Comparison of ENCODE assay signal across 13 cellular contexts in genomic region chr19:42200116-42200740, GRCh38. TPM values are rescaled to one million over a fixed set of nuclear protein-coding genes. Genes with fewer than 3 reads are reported as not detected.
DNase-seq lines count a peak whose midpoint lies in the region; ATAC-seq and TF ChIP-seq lines count a peak whose summit lies in the region.
"Had no signal": no experiment of that assay in that cellular context is flagged by ENCODE, and none has a peak within 500 bp of the region (broad histone marks: within the 10 kb centered on the region; RNA-seq: fewer than 3 reads in every experiment).

No MANE protein-coding gene starts in this region.

- H3K36me3 ChIP-seq in esophagus squamous epithelium (peaks cover 17 to 90% (median 23%) of the 10 kb centered on the region in 3 donors), tibial nerve (peaks cover 0 to 90% (median 11%) of the 10 kb centered on the region in 3 donors)

- peak overlapping the region; percentile 70 to 84 (median 78) for H3K27ac ChIP-seq in esophagus squamous epithelium
- peak overlapping the region in 3 of 4 donors; percentile 54 to 78 (median 57) for H3K27ac ChIP-seq in tibial nerve
- H3K27ac ChIP-seq in right cardiac atrium (ENCODE audit: low read length) = no peak overlapping the region
- H3K27ac ChIP-seq: parathyroid adenoma, SK-N-MC had no signal

- peaks cover 91% of the 10 kb centered on the region for H3K36me3 Mint-ChIP-seq in activated T-cell treated with anti-CD3 and anti-CD28 coated beads, Interleukin-2, amount 50 U/mL, for 24 hours (ENCODE audit: low read depth)
- H3K36me3 Mint-ChIP-seq in T-cell = peaks cover 49% of the 10 kb centered on the region

- 86 to 94% methylated on average over 3 to 4 of the region's 7 CpGs for WGBS in esophagus squamous epithelium, 2 donors
- 82 to 86% methylated on average over 6 to 7 of the region's 7 CpGs for whole genome bisulfite sequencing in tibial nerve, 2 donors
- WGBS in right cardiac atrium = 75% methylated on average over 7 of the region's 7 CpGs

- H3K4me1 ChIP-seq in esophagus squamous epithelium (peaks cover 31 to 63% (median 36%) of the 10 kb centered on the region in 3 donors), tibial nerve (peaks cover 0 to 24% (median 5%) of the 10 kb centered on the region in 4 donors), right cardiac atrium (ENCODE audit: control insufficient read depth, insufficient read depth, low read length) (peaks cover 4% of the 10 kb centered on the region)

- TF ChIP-seq POLR2A in esophagus squamous epithelium (IDR thresholded peaks at IDR 0.05) (no peak), tibial nerve (IDR thresholded peaks at IDR 0.05) (no peak)

- peak overlapping the region in 2 of 4 donors; percentile 16 to 24 for H3K4me3 ChIP-seq in esophagus squamous epithelium
- no peak overlapping the region for H3K4me3 ChIP-seq in tibial nerve
- no peak overlapping the region for H3K4me3 ChIP-seq in right cardiac atrium (ENCODE audit: low read length)
- H3K4me3 ChIP-seq: SK-N-MC had no signal

- TF ChIP-seq EP300 in tibial nerve (IDR thresholded peaks at IDR 0.05) = no peak

- H3K4me1 Mint-ChIP-seq in activated T-cell treated with anti-CD3 and anti-CD28 coated beads, Interleukin-2, amount 50 U/mL, for 24 hours (ENCODE audit: low read depth) = peaks cover 88% of the 10 kb centered on the region
- H3K4me1 Mint-ChIP-seq in T-cell = peaks cover 90 to 95% (median 92%) of the 10 kb centered on the region in 3 donors

- POLR2A ChIA-PET in T-cell (lab: Charles Lee) = no interaction called here

- H3K27me3 ChIP-seq in esophagus squamous epithelium = no peaks in the 10 kb centered on the region
- H3K27me3 ChIP-seq in tibial nerve = no peaks in the 10 kb centered on the region
- H3K27me3 ChIP-seq in right cardiac atrium (ENCODE audit: control insufficient read depth, insufficient read depth) = no peaks in the 10 kb centered on the region

- TF ChIP-seq CTCF in esophagus squamous epithelium (IDR thresholded peaks at IDR 0.05) (no peak), tibial nerve (IDR thresholded peaks at IDR 0.05) (no peak)

- peak overlapping the region; percentile 74 for H3K4me3 Mint-ChIP-seq in activated T-cell treated with anti-CD3 and anti-CD28 coated beads, Interleukin-2, amount 50 U/mL, for 24 hours
- H3K4me3 Mint-ChIP-seq in T-cell = peak overlapping the region; percentile 69 to 94 (median 79)
- H3K4me3 Mint-ChIP-seq: type B pancreatic cell had no signal

- no peaks in the 10 kb centered on the region for H3K27me3 Mint-ChIP-seq in activated T-cell treated with anti-CD3 and anti-CD28 coated beads, Interleukin-2, amount 50 U/mL, for 24 hours
- no peaks in the 10 kb centered on the region for H3K27me3 Mint-ChIP-seq in T-cell
- H3K27me3 Mint-ChIP-seq: type B pancreatic cell had no signal

- H3K9me3 Mint-ChIP-seq in activated T-cell treated with anti-CD3 and anti-CD28 coated beads, Interleukin-2, amount 50 U/mL, for 24 hours = no peaks in the 10 kb centered on the region
- no peaks in the 10 kb centered on the region for H3K9me3 Mint-ChIP-seq in T-cell
- H3K9me3 Mint-ChIP-seq: type B pancreatic cell had no signal

- intact Hi-C loops in esophagus squamous epithelium (cut with DNase I) = no loop called here
- intact Hi-C loops in right cardiac atrium (cut with DNase I) = no loop called here

- no peak for DNase-seq in activated T-cell treated with anti-CD3 and anti-CD28 coated beads, Interleukin-2, amount 50 U/mL, for 24 hours
- DNase-seq in activated T-cell treated with anti-CD3 and anti-CD28 coated beads, Interleukin-2, amount 50 U/mL, for 48 hours = no peak
- DNase-seq in T-cell = no peak
- DNase-seq in esophagus squamous epithelium (lab: John Stamatoyannopoulos, UW) = no peak
- no peak for DNase-seq in tibial nerve (ENCODE audit: low spot score in 2 of 2)
- DNase-seq in right cardiac atrium = no peak
- no peak for DNase-seq in C1 segment of cervical spinal cord (lab: John Stamatoyannopoulos, UW)
- DNase-seq: ACHN, NCI-H510A had no signal

- H3K27ac Mint-ChIP-seq in activated T-cell treated with anti-CD3 and anti-CD28 coated beads, Interleukin-2, amount 50 U/mL, for 24 hours = peak overlapping the region; percentile 96
- peak overlapping the region; percentile 92 to 95 for H3K27ac Mint-ChIP-seq in T-cell
- H3K27ac Mint-ChIP-seq: type B pancreatic cell had no signal

- CTCF ChIA-PET in T-cell (lab: Charles Lee) = interaction anchor here in 1 of 2 donors (0.5 to 1.8 kb wide), 5 partner anchors 15 to 1310 kb away, joined by 3 to 9 read pairs (median 5); partner anchors contain the start of genes GSK3A and ZNF526

- H3K9me3 ChIP-seq in esophagus squamous epithelium (no peaks in the 10 kb centered on the region), tibial nerve (no peaks in the 10 kb centered on the region), right cardiac atrium (ENCODE audit: control insufficient read depth, low read length) (no peaks in the 10 kb centered on the region)

- ATAC-seq in T-cell (replicated peaks in 1 of 4) = peak in 1 of 4 experiments; percentile 1
- no peak for ATAC-seq in HG03280 (IDR thresholded peaks at IDR 0.05; ENCODE audit: unreplicated experiment)
- no peak for ATAC-seq in right cardiac atrium

RNA-seq across cellular contexts. Expression of gene DEDD2, which starts 17.2 kb away (rescaled TPM):
- total RNA-seq in T-cell (10 to 100 TPM; 67.6 to 82.8 (median 71.0) TPM), esophagus squamous epithelium (10 to 100 TPM; 23.2 to 30.2 (median 27.8) TPM), tibial nerve (10 to 100 TPM; 33.9 to 56.2 (median 40.3) TPM), right cardiac atrium (10 to 100 TPM; 14.6 to 19.9 (median 17.8) TPM)
- polyA plus RNA-seq in right cardiac atrium = 21.6 TPM

RNA-seq across cellular contexts. Expression of gene ZNF526, which starts 19.9 kb away (rescaled TPM):
- total RNA-seq in T-cell = 10 to 100 TPM in 3 of 5 donors, 1 to 10 TPM in 2; 8.0 to 25.1 (median 23.1) TPM
- 1 to 10 TPM; 3.8 to 6.3 (median 4.0) TPM for total RNA-seq in esophagus squamous epithelium
- 1 to 10 TPM; 4.3 to 6.3 (median 6.3) TPM for total RNA-seq in tibial nerve
- total RNA-seq in right cardiac atrium = 1 to 10 TPM; 5.4 to 7.3 (median 6.5) TPM
- polyA plus RNA-seq in right cardiac atrium = 3.3 TPM

RNA-seq across cellular contexts. Expression of gene GSK3A, which starts 42.2 kb away (rescaled TPM):
- total RNA-seq in T-cell (10 to 100 TPM; 21.4 to 45.8 (median 38.1) TPM), esophagus squamous epithelium (10 to 100 TPM; 15.9 to 29.6 (median 26.5) TPM), tibial nerve (10 to 100 TPM; 24.7 to 34.5 (median 28.3) TPM), right cardiac atrium (10 to 100 TPM; 32.0 to 37.3 (median 34.9) TPM)
- 46.5 TPM for polyA plus RNA-seq in right cardiac atrium

RNA-seq across cellular contexts. Expression of gene ERF, which starts 54.7 kb away (rescaled TPM):
- total RNA-seq in T-cell (10 to 100 TPM; 35.9 to 97.3 (median 44.6) TPM), esophagus squamous epithelium (10 to 100 TPM; 13.3 to 32.5 (median 21.0) TPM), tibial nerve (10 to 100 TPM; 30.4 to 42.6 (median 35.1) TPM), right cardiac atrium (10 to 100 TPM; 33.3 to 58.1 (median 48.1) TPM)
- polyA plus RNA-seq in right cardiac atrium = 39.1 TPM
